ENCODE assay signal across 27 cellular contexts in the genomic region with DNA sequence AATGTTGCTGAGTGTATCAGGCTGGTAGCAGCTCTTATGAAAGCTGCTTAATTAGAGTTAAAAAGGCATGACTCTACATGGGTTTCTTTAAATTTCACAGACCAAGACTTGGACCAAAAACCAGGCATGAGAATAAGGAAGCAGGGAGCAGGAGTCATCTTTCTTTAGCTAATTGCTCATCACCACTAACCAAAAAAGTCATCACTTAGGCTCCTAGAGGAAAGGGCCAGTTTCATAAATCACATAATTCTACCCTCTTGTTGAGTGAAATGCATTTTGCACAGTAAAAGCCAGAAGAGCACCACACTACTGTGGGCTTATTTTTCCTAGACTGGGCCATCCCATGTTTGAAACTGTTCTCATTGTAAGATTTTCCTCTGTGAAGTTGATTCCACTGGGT.
DNase-seq lines count a peak whose midpoint lies in the region; ATAC-seq, FAIRE-seq and TF ChIP-seq lines count a peak whose summit lies in the region.
"Had no signal": no experiment of that assay in that cellular context is flagged by ENCODE, and none has a peak within 500 bp of the region (broad histone marks: within the 10 kb centered on the region; RNA-seq: fewer than 3 reads in every experiment).

No MANE protein-coding gene starts in this region.

- no peaks in the 10 kb centered on the region for H3K36me3 Mint-ChIP-seq in activated T-cell treated with anti-CD3 and anti-CD28 coated beads, Interleukin-2, amount 50 U/mL, for 72 hours (ENCODE audit: insufficient read depth in 2 of 2)
- H3K36me3 Mint-ChIP-seq: CD4-positive, CD25-positive, alpha-beta regulatory T cell; IgD-negative memory B cell had no signal

- no peak overlapping the region for H3K9ac ChIP-seq in keratinocyte (ENCODE audit: control insufficient read depth, extremely low read depth, insufficient read depth, low read length)

- peak; percentile 46 for FAIRE-seq in keratinocyte (lab: Jason Lieb, UNC)
- FAIRE-seq: A549, D721Med, GM12891, GM18507, HTR-8/SVneo had no signal

- no peaks in the 10 kb centered on the region for H4K20me1 ChIP-seq in keratinocyte (ENCODE audit: control insufficient read depth, extremely low read depth, insufficient read depth, low read length)

- no peaks in the 10 kb centered on the region for H3K9me3 Mint-ChIP-seq in activated T-cell treated with anti-CD3 and anti-CD28 coated beads, Interleukin-2, amount 50 U/mL, for 72 hours
- H3K9me3 Mint-ChIP-seq: HFFc6 had no signal

- dilution Hi-C loops in keratinocyte (cut with MboI; ENCODE audit: extremely low pct_ligation_motif_present, low sequenced_read_pairs): no loop called here

- no peaks in the 10 kb centered on the region for H3K9me3 ChIP-seq in keratinocyte (ENCODE audit: control insufficient read depth, low read depth, low read length)
- H3K9me3 ChIP-seq: A549, BE2C, Caco-2 had no signal

- DNase-seq in AG08395 (ENCODE audit: low spot score) (peak; percentile 60), GM03348 (ENCODE audit: low spot score) (peak; percentile 21), MV-4-11 (lab: John Stamatoyannopoulos, UW) (peak; percentile 23), keratinocyte (ENCODE audit: low read depth, low spot score) (no peak), SIG-M5 (lab: John Stamatoyannopoulos, UW) (no peak), GM13977 (ENCODE audit: low spot score) (no peak)
- no peak for DNase-seq in activated T-cell treated with anti-CD3 and anti-CD28 coated beads, Interleukin-2, amount 50 U/mL, for 72 hours
- DNase-seq: BE2C; C1 segment of cervical spinal cord; Caco-2; CD4-positive, CD25-positive, alpha-beta regulatory T cell; CD8-positive, alpha-beta memory T cell; DMS79; GF-D8; GOT3; H7; HFFc6; KBM-7 had no signal

- H3K36me3 ChIP-seq in keratinocyte (ENCODE audit: control insufficient read depth in 2 of 2, extremely low read depth in 1 of 2, insufficient read depth in 2 of 2, low read length in 2 of 2): no peaks in the 10 kb centered on the region
- H3K36me3 ChIP-seq: BE2C had no signal

- no peaks in the 10 kb centered on the region for H3K4me1 Mint-ChIP-seq in activated T-cell treated with anti-CD3 and anti-CD28 coated beads, Interleukin-2, amount 50 U/mL, for 72 hours (ENCODE audit: low read depth)
- H3K4me1 Mint-ChIP-seq: CD4-positive, CD25-positive, alpha-beta regulatory T cell; CD8-positive, alpha-beta memory T cell had no signal

- H3K79me2 ChIP-seq in keratinocyte (ENCODE audit: control insufficient read depth, insufficient read depth, low read length): no peaks in the 10 kb centered on the region

- no peak for ATAC-seq in activated T-cell treated with anti-CD3 and anti-CD28 coated beads, Interleukin-2, amount 50 U/mL, for 72 hours (replicated peaks in 1 of 2)
- no peak for ATAC-seq in HG03565 (IDR thresholded peaks at IDR 0.05; ENCODE audit: unreplicated experiment)
- ATAC-seq: A549, HCT116 had no signal

- H3K27me3 ChIP-seq in keratinocyte (ENCODE audit: control insufficient read depth, extremely low read depth, insufficient read depth, low read length): no peaks in the 10 kb centered on the region
- H3K27me3 ChIP-seq: BE2C had no signal

- no peaks in the 10 kb centered on the region for H3K4me1 ChIP-seq in keratinocyte (ENCODE audit: control insufficient read depth, extremely low read depth, insufficient read depth, low read length)
- H3K4me1 ChIP-seq: BE2C, Caco-2 had no signal

- H3K4me3 ChIP-seq in keratinocyte (ENCODE audit: control insufficient read depth in 2 of 3, extremely low read depth in 1 of 3, insufficient read depth in 2 of 3, low read depth in 1 of 3, low read length in 3 of 3): no peak overlapping the region
- H3K4me3 ChIP-seq: A549 had no signal

- no peaks in the 10 kb centered on the region for H3K27me3 Mint-ChIP-seq in activated T-cell treated with anti-CD3 and anti-CD28 coated beads, Interleukin-2, amount 50 U/mL, for 72 hours (ENCODE audit: low read depth)

- no peak overlapping the region for H3K27ac Mint-ChIP-seq in activated T-cell treated with anti-CD3 and anti-CD28 coated beads, Interleukin-2, amount 50 U/mL, for 72 hours
- H3K27ac Mint-ChIP-seq: CD4-positive, CD25-positive, alpha-beta regulatory T cell; CD8-positive, alpha-beta memory T cell; HFFc6; IgD-negative memory B cell had no signal

- TF ChIP-seq CTCF in keratinocyte (optimal IDR thresholded peaks at IDR 0.05 in 1 of 3, IDR thresholded peaks at IDR 0.05 in 1 of 3, conservative IDR thresholded peaks at IDR 0.05 in 1 of 3; ENCODE audit: extremely low read depth in 1 of 3, insufficient read depth in 2 of 3, low read length in 3 of 3) (no peak), GM13977 (IDR thresholded peaks at IDR 0.05; ENCODE audit: extremely low read depth, insufficient read depth, missing control alignments) (no peak)

- H3K4me3 Mint-ChIP-seq in activated T-cell treated with anti-CD3 and anti-CD28 coated beads, Interleukin-2, amount 50 U/mL, for 72 hours: no peak overlapping the region
- H3K4me3 Mint-ChIP-seq: CD4-positive, CD25-positive, alpha-beta regulatory T cell; CD8-positive, alpha-beta memory T cell; HFFc6; IgD-negative memory B cell had no signal

- in situ Hi-C loops in GM13977 (cut with MboI; ENCODE audit: low pct_unique_long_range_greater_than_20kb, low sequenced_read_pairs, unreplicated experiment): no loop called here

- H2AFZ ChIP-seq in keratinocyte (ENCODE audit: control insufficient read depth, low read length): no peak overlapping the region

- no peak overlapping the region for H3K27ac ChIP-seq in keratinocyte (ENCODE audit: control insufficient read depth, insufficient read depth, low read length)
- H3K27ac ChIP-seq: 22Rv1, A549 had no signal

- no peaks in the 10 kb centered on the region for H3K9me1 ChIP-seq in keratinocyte (ENCODE audit: control insufficient read depth, extremely low read depth, insufficient read depth, low read length)

- no peak overlapping the region for H3K4me2 ChIP-seq in keratinocyte (ENCODE audit: control insufficient read depth, extremely low read depth, insufficient read depth, low read depth, low read length)
- H3K4me2 ChIP-seq: A549 had no signal

Comparison
In these comparisons a context has a peak if more than half of its experiments do, and no peak if none do; other contexts are left out.
1. DNase-seq: peak in AG08395 (single experiment), GM03348 (single experiment) and MV-4-11 (single experiment); none in keratinocyte (single experiment), activated T-cell treated with anti-CD3 and anti-CD28 coated beads, Interleukin-2, amount 50 U/mL, for 72 hours (0 of 2), SIG-M5 (single experiment) and GM13977 (single experiment).